In genomic region chr22:21862386-21863242, GRCh38 we compare ENCODE assay signal across 21 cellular contexts. TPM values are rescaled to one million over a fixed set of nuclear protein-coding genes. Genes with fewer than 3 reads are reported as not detected.
DNase-seq lines count a peak whose midpoint lies in the region; ATAC-seq and TF ChIP-seq lines count a peak whose summit lies in the region.
"Had no signal": no experiment of that assay in that cellular context is flagged by ENCODE, and none has a peak within 500 bp of the region (broad histone marks: within the 10 kb centered on the region; RNA-seq: fewer than 3 reads in every experiment).

No MANE protein-coding gene starts in this region.

- no peak for TF ChIP-seq CTCF in activated CD8-positive, alpha-beta T cell treated with anti-CD3 and anti-CD28 coated beads for 36 hours (IDR thresholded peaks at IDR 0.05)
- no peak for TF ChIP-seq CTCF in HL-60 (IDR thresholded peaks at IDR 0.05; ENCODE audit: insufficient read depth, low read length)
- no peak for TF ChIP-seq CTCF in progenitor cell of endocrine pancreas (IDR thresholded peaks at IDR 0.05; ENCODE audit: unreplicated experiment)

- peak overlapping the region; percentile 63 for H3K27ac ChIP-seq in HL-60 (replicated peaks)
- H3K27ac ChIP-seq: coronary artery, neural progenitor cell, SK-N-MC had no signal

- DNase-seq in activated CD8-positive, alpha-beta T cell treated with anti-CD3 and anti-CD28 coated beads for 36 hours, result no peak
- DNase-seq in activated CD8-positive, alpha-beta T cell treated with anti-CD3 and anti-CD28 coated beads, Interleukin-2, amount 10 ng/mL, durations not matched to agents 7 days and 5 days, result no peak
- DNase-seq in HL-60 (ENCODE audit: low read depth in 1 of 2, low spot score in 1 of 2) (no peak), progenitor cell of endocrine pancreas (ENCODE audit: low spot score, unreplicated experiment) (no peak), nucleus accumbens (lab: John Stamatoyannopoulos, UW) (no peak)
- DNase-seq: 8988T; activated CD4-positive, alpha-beta memory T cell treated with anti-CD3 and anti-CD28 coated beads for 36 hours; activated T-cell treated with anti-CD3 and anti-CD28 coated beads, Interleukin-2, amount 50 U/mL, for 1 hour; brain microvascular endothelial cell; GDM1; NCI-H2029; NCI-H446 treated with DMSO at 0.1 percent for 48 hours; stimulated activated CD4-positive, alpha-beta T cell treated with anti-CD3 and anti-CD28 coated beads, Interleukin-4, amount 100 ng/mL, for 24 hours had no signal

- peak overlapping the region; percentile 1 for H3K27ac Mint-ChIP-seq in activated CD8-positive, alpha-beta T cell treated with anti-CD3 and anti-CD28 coated beads for 36 hours
- H3K27ac Mint-ChIP-seq in activated CD8-positive, alpha-beta T cell treated with anti-CD3 and anti-CD28 coated beads, Interleukin-2, amount 10 ng/mL, durations not matched to agents 7 days and 5 days, result no peak overlapping the region
- H3K27ac Mint-ChIP-seq in dendritic cell treated with granulocyte-macrophage colony-stimulating factor and Interleukin-4, amounts not matched to agents 40 ng/mL and 50 ng/mL, for 4 days, result peak overlapping the region; percentile 14
- H3K27ac Mint-ChIP-seq in progenitor cell of endocrine pancreas, result peak overlapping the region; percentile 26
- H3K27ac Mint-ChIP-seq: activated CD4-positive, alpha-beta memory T cell treated with anti-CD3 and anti-CD28 coated beads for 36 hours; neural progenitor cell had no signal

- H3K27me3 ChIP-seq in HL-60 (ENCODE audit: insufficient read depth, poor library complexity, severe bottlenecking), result no peaks in the 10 kb centered on the region
- H3K27me3 ChIP-seq: brain microvascular endothelial cell, neural progenitor cell had no signal

- H3K36me3 Mint-ChIP-seq in activated CD8-positive, alpha-beta T cell treated with anti-CD3 and anti-CD28 coated beads for 36 hours (ENCODE audit: low read depth), result peaks cover 18% of the 10 kb centered on the region
- H3K36me3 Mint-ChIP-seq in activated CD8-positive, alpha-beta T cell treated with anti-CD3 and anti-CD28 coated beads, Interleukin-2, amount 10 ng/mL, durations not matched to agents 7 days and 5 days (ENCODE audit: low read depth), result peaks cover 46% of the 10 kb centered on the region
- peaks cover 39% of the 10 kb centered on the region for H3K36me3 Mint-ChIP-seq in dendritic cell treated with granulocyte-macrophage colony-stimulating factor and Interleukin-4, amounts not matched to agents 40 ng/mL and 50 ng/mL, for 4 days (ENCODE audit: low read depth)
- peaks cover 3% of the 10 kb centered on the region for H3K36me3 Mint-ChIP-seq in progenitor cell of endocrine pancreas (ENCODE audit: insufficient read depth)
- H3K36me3 Mint-ChIP-seq: WTC11 had no signal

- H3K4me1 Mint-ChIP-seq in activated CD8-positive, alpha-beta T cell treated with anti-CD3 and anti-CD28 coated beads for 36 hours (ENCODE audit: low read depth), result peaks cover 68% of the 10 kb centered on the region
- H3K4me1 Mint-ChIP-seq in activated CD8-positive, alpha-beta T cell treated with anti-CD3 and anti-CD28 coated beads, Interleukin-2, amount 10 ng/mL, durations not matched to agents 7 days and 5 days (ENCODE audit: low read depth), result peaks cover 71% of the 10 kb centered on the region
- H3K4me1 Mint-ChIP-seq in dendritic cell treated with granulocyte-macrophage colony-stimulating factor and Interleukin-4, amounts not matched to agents 40 ng/mL and 50 ng/mL, for 4 days (ENCODE audit: low read depth), result peaks cover 79% of the 10 kb centered on the region
- H3K4me1 Mint-ChIP-seq in progenitor cell of endocrine pancreas (ENCODE audit: low read depth), result peaks cover 61% of the 10 kb centered on the region

- POLR2A ChIA-PET in activated CD8-positive, alpha-beta T cell treated with anti-CD3 and anti-CD28 coated beads for 36 hours (lab: Charles Lee), result interaction anchor here (0.6 to 1.3 kb wide), 3 partner anchors 18 to 82 kb away, joined by 3 read pairs; no protein-coding TSS in a partner anchor
- POLR2A ChIA-PET in activated CD8-positive, alpha-beta T cell treated with anti-CD3 and anti-CD28 coated beads, Interleukin-2, amount 10 ng/mL, durations not matched to agents 7 days and 5 days (lab: Charles Lee), result no interaction called here

- intact Hi-C loops in activated CD8-positive, alpha-beta T cell treated with anti-CD3 and anti-CD28 coated beads for 36 hours (cut with micrococcal nuclease), result loop anchor here (10.0 kb wide), 1 partner anchor 48 kb away; no protein-coding TSS in a partner anchor
- intact Hi-C loops in dendritic cell treated with granulocyte-macrophage colony-stimulating factor and Interleukin-4, amounts not matched to agents 40 ng/mL and 50 ng/mL, for 4 days (cut with micrococcal nuclease), result loop anchor here (5.0 kb wide), 1 partner anchor 45 kb away; no protein-coding TSS in a partner anchor

- no peak overlapping the region for H3K4me3 ChIP-seq in HL-60 (replicated peaks; ENCODE audit: insufficient read depth, low read length)
- H3K4me3 ChIP-seq: coronary artery, neural progenitor cell, SK-N-MC, smooth muscle cell had no signal

- CTCF ChIA-PET in activated CD8-positive, alpha-beta T cell treated with anti-CD3 and anti-CD28 coated beads for 36 hours (lab: Charles Lee), result interaction anchor here (1.3 to 1.4 kb wide), 2 partner anchors 13 to 149 kb away, joined by 3 read pairs; no protein-coding TSS in a partner anchor
- CTCF ChIA-PET in activated CD8-positive, alpha-beta T cell treated with anti-CD3 and anti-CD28 coated beads, Interleukin-2, amount 10 ng/mL, durations not matched to agents 7 days and 5 days (lab: Charles Lee), result no interaction called here

- peaks cover 2% of the 10 kb centered on the region for H3K9me3 Mint-ChIP-seq in activated CD8-positive, alpha-beta T cell treated with anti-CD3 and anti-CD28 coated beads for 36 hours
- no peaks in the 10 kb centered on the region for H3K9me3 Mint-ChIP-seq in activated CD8-positive, alpha-beta T cell treated with anti-CD3 and anti-CD28 coated beads, Interleukin-2, amount 10 ng/mL, durations not matched to agents 7 days and 5 days (ENCODE audit: insufficient read depth)
- no peaks in the 10 kb centered on the region for H3K9me3 Mint-ChIP-seq in dendritic cell treated with granulocyte-macrophage colony-stimulating factor and Interleukin-4, amounts not matched to agents 40 ng/mL and 50 ng/mL, for 4 days
- H3K9me3 Mint-ChIP-seq in progenitor cell of endocrine pancreas (ENCODE audit: low read depth), result no peaks in the 10 kb centered on the region
- H3K9me3 Mint-ChIP-seq: activated CD4-positive, alpha-beta memory T cell treated with anti-CD3 and anti-CD28 coated beads for 36 hours; WTC11 had no signal

- no peaks in the 10 kb centered on the region for H3K27me3 Mint-ChIP-seq in activated CD8-positive, alpha-beta T cell treated with anti-CD3 and anti-CD28 coated beads for 36 hours
- H3K27me3 Mint-ChIP-seq in activated CD8-positive, alpha-beta T cell treated with anti-CD3 and anti-CD28 coated beads, Interleukin-2, amount 10 ng/mL, durations not matched to agents 7 days and 5 days (ENCODE audit: low read depth), result no peaks in the 10 kb centered on the region
- H3K27me3 Mint-ChIP-seq in dendritic cell treated with granulocyte-macrophage colony-stimulating factor and Interleukin-4, amounts not matched to agents 40 ng/mL and 50 ng/mL, for 4 days, result no peaks in the 10 kb centered on the region
- no peaks in the 10 kb centered on the region for H3K27me3 Mint-ChIP-seq in progenitor cell of endocrine pancreas
- H3K27me3 Mint-ChIP-seq: activated CD4-positive, alpha-beta memory T cell treated with anti-CD3 and anti-CD28 coated beads for 36 hours had no signal

- no peak for ATAC-seq in activated CD8-positive, alpha-beta T cell treated with anti-CD3 and anti-CD28 coated beads for 36 hours
- no peak for ATAC-seq in activated CD8-positive, alpha-beta T cell treated with anti-CD3 and anti-CD28 coated beads, Interleukin-2, amount 10 ng/mL, durations not matched to agents 7 days and 5 days
- ATAC-seq in HG03432 (IDR thresholded peaks at IDR 0.05; ENCODE audit: unreplicated experiment), result no peak
- ATAC-seq in GM18511 (IDR thresholded peaks at IDR 0.05; ENCODE audit: unreplicated experiment), result no peak
- ATAC-seq: WTC11 had no signal

- H3K4me3 Mint-ChIP-seq in activated CD8-positive, alpha-beta T cell treated with anti-CD3 and anti-CD28 coated beads for 36 hours, result no peak overlapping the region
- no peak overlapping the region for H3K4me3 Mint-ChIP-seq in activated CD8-positive, alpha-beta T cell treated with anti-CD3 and anti-CD28 coated beads, Interleukin-2, amount 10 ng/mL, durations not matched to agents 7 days and 5 days
- peak overlapping the region; percentile 10 for H3K4me3 Mint-ChIP-seq in dendritic cell treated with granulocyte-macrophage colony-stimulating factor and Interleukin-4, amounts not matched to agents 40 ng/mL and 50 ng/mL, for 4 days
- H3K4me3 Mint-ChIP-seq in progenitor cell of endocrine pancreas (ENCODE audit: low read depth), result no peak overlapping the region
- H3K4me3 Mint-ChIP-seq: activated CD4-positive, alpha-beta memory T cell treated with anti-CD3 and anti-CD28 coated beads for 36 hours; neural progenitor cell; WTC11 had no signal

RNA-seq across cellular contexts. Expression of gene MAPK1, which starts 4.8 kb away (rescaled TPM):
- 10 to 100 TPM; 87.1 to 93.4 TPM for total RNA-seq in activated CD8-positive, alpha-beta T cell treated with anti-CD3 and anti-CD28 coated beads for 36 hours
- total RNA-seq in activated CD8-positive, alpha-beta T cell treated with anti-CD3 and anti-CD28 coated beads, Interleukin-2, amount 10 ng/mL, durations not matched to agents 7 days and 5 days, result 100 to 1,000 TPM; 141 to 144 TPM
- total RNA-seq in progenitor cell of endocrine pancreas, result 116 and 126 TPM in 2 replicates
